Comparison of ENCODE assay signal across 17 cellular contexts in genomic region chr3:161488283-161488682, GRCh38. TPM values are rescaled to one million over a fixed set of nuclear protein-coding genes. Genes with fewer than 3 reads are reported as not detected.
DNase-seq lines count a peak whose midpoint lies in the region; ATAC-seq and TF ChIP-seq lines count a peak whose summit lies in the region.
"Not testable (repeated sequence)": the region's sequence is repeated elsewhere in the genome, so short reads cannot be mapped to it uniquely, and the experiment has no call there.
"Had no signal": no experiment of that assay in that cellular context is flagged by ENCODE, and none has a peak within 500 bp of the region (broad histone marks: within the 10 kb centered on the region; RNA-seq: fewer than 3 reads in every experiment).

No MANE protein-coding gene starts in this region.

- ATAC-seq in GM18861 (IDR thresholded peaks at IDR 0.05; ENCODE audit: unreplicated experiment) (peak; percentile 50), GM19463 (IDR thresholded peaks at IDR 0.05; ENCODE audit: unreplicated experiment) (peak; percentile 67), HG02642 (IDR thresholded peaks at IDR 0.05; ENCODE audit: poor library complexity, unreplicated experiment) (peak; percentile 56), HG03060 (IDR thresholded peaks at IDR 0.05; ENCODE audit: low read depth, unreplicated experiment) (peak; percentile 34), HG03520 (IDR thresholded peaks at IDR 0.05; ENCODE audit: unreplicated experiment) (peak; percentile 41), left lung (peak; percentile 87)

- not testable (repeated sequence) for H3K27me3 Mint-ChIP-seq in CD14-positive monocyte (ENCODE audit: low read depth in 3 of 3)

- not testable (repeated sequence) for H3K36me3 ChIP-seq in left lung

- not testable (repeated sequence) for H3K27me3 ChIP-seq in left lung

- not testable (repeated sequence) for H3K36me3 Mint-ChIP-seq in CD14-positive monocyte

- not testable (repeated sequence) for H3K27ac ChIP-seq in left lung

- H3K4me1 Mint-ChIP-seq in CD14-positive monocyte, result peaks cover 49% of the 10 kb centered on the region

- DNase-seq in CD14-positive monocyte (ENCODE audit: low spot score); left lung: not testable (repeated sequence)
- peak; percentile 5 for DNase-seq in SIG-M5 (lab: John Stamatoyannopoulos, UW)

- peak overlapping the region in 5 of 7 donors; percentile 48 to 91 (median 82) for H3K27ac Mint-ChIP-seq in CD14-positive monocyte

- H3K9me3 ChIP-seq in left lung, result not testable (repeated sequence)

- H3K4me3 ChIP-seq in left lung, result not testable (repeated sequence)

- intact Hi-C loops in CD14-positive monocyte (cut with micrococcal nuclease); left lung (cut with DNase I): not testable (repeated sequence)

- H3K9me3 Mint-ChIP-seq in CD14-positive monocyte, result not testable (repeated sequence)

- H3K4me1 ChIP-seq in left lung, result not testable (repeated sequence)

- TF ChIP-seq CTCF in CD14-positive monocyte (IDR thresholded peaks at IDR 0.05); left lung (IDR thresholded peaks at IDR 0.05): not testable (repeated sequence)

- not testable (repeated sequence) for H3K4me3 Mint-ChIP-seq in CD14-positive monocyte

RNA-seq across cellular contexts. Expression of gene OTOL1, which starts 8.3 kb away (rescaled TPM):
- not detected for polyA plus RNA-seq in CD14-positive monocyte
- not detected for total RNA-seq in left lung
- total RNA-seq: activated CD8-positive, alpha-beta T cell treated with anti-CD3 and anti-CD28 coated beads, Interleukin-2, amount 10 ng/mL, durations not matched to agents 7 days and 5 days; dermis microvascular lymphatic vessel endothelial cell; foreskin keratinocyte; myocyte; occipital lobe; renal cortical epithelial cell; RPMI7951; spleen; urinary bladder had no signal
- polyA plus RNA-seq: foreskin keratinocyte, spleen, urinary bladder had no signal

Comparison
In these comparisons a context has a peak if more than half of its experiments do, and no peak if none do; other contexts are left out.
1. ATAC-seq: peak in every context shown above with its lines; median percentile 87 in left lung; 67 in GM19463; 56 in HG02642; 50 in GM18861; 41 in HG03520; 34 in HG03060.